Comparison of ENCODE assay signal across 20 cellular contexts in the genomic region with DNA sequence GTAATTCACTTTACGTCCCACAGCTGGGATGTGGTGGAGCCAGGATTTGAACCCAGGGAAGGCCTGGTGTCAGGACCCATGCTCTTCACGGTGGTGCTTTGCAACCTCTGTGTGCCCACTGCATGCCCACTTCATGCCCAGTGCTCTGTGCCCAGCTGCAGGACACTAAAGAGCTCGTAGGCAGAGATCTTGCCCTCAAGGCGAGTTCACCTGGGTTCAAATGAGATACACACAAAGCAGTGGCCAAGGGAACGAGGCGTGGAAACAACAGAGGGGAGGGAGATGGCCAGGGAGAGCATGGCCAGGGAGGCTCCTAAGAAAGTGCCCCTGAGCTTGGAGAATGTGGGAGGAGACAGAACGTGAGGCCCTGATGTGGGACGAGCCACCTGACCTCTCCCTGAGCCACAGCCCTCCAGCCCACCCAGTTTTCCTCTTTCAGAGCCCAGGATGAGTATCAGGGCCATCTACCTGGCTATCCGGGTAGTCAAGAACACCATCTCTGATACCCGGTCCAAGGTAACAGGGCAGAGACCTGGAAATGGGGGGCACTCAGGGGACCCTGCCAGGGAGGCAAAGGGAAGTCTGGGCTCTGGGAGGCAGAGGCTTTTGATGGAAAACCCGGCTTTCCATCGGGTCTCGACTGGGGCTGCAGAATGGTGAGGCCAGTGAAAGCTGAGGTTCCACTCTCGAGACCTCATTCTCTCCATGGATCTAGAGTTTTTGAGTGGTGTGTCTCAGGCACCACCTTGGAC. TPM values are rescaled to one million over a fixed set of nuclear protein-coding genes. Genes with fewer than 3 reads are reported as not detected.
DNase-seq lines count a peak whose midpoint lies in the region; ATAC-seq and TF ChIP-seq lines count a peak whose summit lies in the region.
"Had no signal": no experiment of that assay in that cellular context is flagged by ENCODE, and none has a peak within 500 bp of the region (broad histone marks: within the 10 kb centered on the region; RNA-seq: fewer than 3 reads in every experiment).

No MANE protein-coding gene starts in this region.

- ATAC-seq in natural killer cell treated with Interleukin-12 subunit alpha and Interleukin-12 subunit beta and Interleukin-15 and Interleukin-18, amount 100 ng/mL, for 72 hours, result no peak
- ATAC-seq in HG03196 (IDR thresholded peaks at IDR 0.05; ENCODE audit: unreplicated experiment) (no peak), HG03521 (IDR thresholded peaks at IDR 0.05; ENCODE audit: unreplicated experiment) (no peak)
- ATAC-seq: K562 had no signal

- no peak overlapping the region for H3K27ac ChIP-seq in testis

- no peaks in the 10 kb centered on the region for H3K4me1 ChIP-seq in testis
- H3K4me1 ChIP-seq: HAP-1 had no signal

- no peak for TF ChIP-seq CTCF in testis (IDR thresholded peaks at IDR 0.05)

- H3K9me3 ChIP-seq in testis, result no peaks in the 10 kb centered on the region
- H3K9me3 ChIP-seq: HAP-1 had no signal

- H3K36me3 Mint-ChIP-seq in activated CD4-positive, alpha-beta memory T cell treated with anti-CD3 and anti-CD28 coated beads for 36 hours, result no peaks in the 10 kb centered on the region
- no peaks in the 10 kb centered on the region for H3K36me3 Mint-ChIP-seq in natural killer cell treated with Interleukin-12 subunit alpha and Interleukin-12 subunit beta and Interleukin-15 and Interleukin-18, amount 100 ng/mL, for 72 hours

- CTCF ChIA-PET in activated CD4-positive, alpha-beta memory T cell treated with anti-CD3 and anti-CD28 coated beads for 36 hours (lab: Charles Lee), result no interaction called here

- intact Hi-C loops in activated CD4-positive, alpha-beta memory T cell treated with anti-CD3 and anti-CD28 coated beads for 36 hours (cut with micrococcal nuclease), result no loop called here
- intact Hi-C loops in testis (cut with DNase I; ENCODE audit: low total_unique reads), result no loop called here

- no peaks in the 10 kb centered on the region for H3K27me3 ChIP-seq in testis

- DNase-seq in activated CD4-positive, alpha-beta memory T cell treated with anti-CD3 and anti-CD28 coated beads for 36 hours, result peak; percentile 1
- DNase-seq in ecto neural progenitor cell (ENCODE audit: low spot score) (peak; percentile 22), testis (peak; percentile 7), NCI-H446 treated with DMSO at 0.1 percent for 48 hours (lab: John Stamatoyannopoulos, UW) (no peak)
- peak; percentile 45 for DNase-seq in natural killer cell treated with Interleukin-12 subunit alpha and Interleukin-12 subunit beta and Interleukin-15 and Interleukin-18, amount 100 ng/mL, for 72 hours (ENCODE audit: low spot score)
- DNase-seq: Calu3, DMS53, MV-4-11, NCI-H1417 treated with DMSO at 0.1 percent for 48 hours, NCI-H2029, NCI-H446, NCI-H748 treated with DMSO at 0.1 percent for 48 hours, OCI-M1, SHP77 treated with DMSO at 0.1 percent for 48 hours had no signal

- H3K4me1 Mint-ChIP-seq in activated CD4-positive, alpha-beta memory T cell treated with anti-CD3 and anti-CD28 coated beads for 36 hours (ENCODE audit: low read depth), result no peaks in the 10 kb centered on the region
- peaks cover 0 to 3% of the 10 kb centered on the region in 2 donors for H3K4me1 Mint-ChIP-seq in natural killer cell treated with Interleukin-12 subunit alpha and Interleukin-12 subunit beta and Interleukin-15 and Interleukin-18, amount 100 ng/mL, for 72 hours (ENCODE audit: low read depth in 2 of 2)

- no peaks in the 10 kb centered on the region for H3K27me3 Mint-ChIP-seq in activated CD4-positive, alpha-beta memory T cell treated with anti-CD3 and anti-CD28 coated beads for 36 hours
- peaks cover 10 to 17% of the 10 kb centered on the region in 2 donors for H3K27me3 Mint-ChIP-seq in natural killer cell treated with Interleukin-12 subunit alpha and Interleukin-12 subunit beta and Interleukin-15 and Interleukin-18, amount 100 ng/mL, for 72 hours

- H3K9me3 Mint-ChIP-seq in activated CD4-positive, alpha-beta memory T cell treated with anti-CD3 and anti-CD28 coated beads for 36 hours, result no peaks in the 10 kb centered on the region
- H3K9me3 Mint-ChIP-seq in natural killer cell treated with Interleukin-12 subunit alpha and Interleukin-12 subunit beta and Interleukin-15 and Interleukin-18, amount 100 ng/mL, for 72 hours, result no peaks in the 10 kb centered on the region

- no peak overlapping the region for H3K27ac Mint-ChIP-seq in activated CD4-positive, alpha-beta memory T cell treated with anti-CD3 and anti-CD28 coated beads for 36 hours
- no peak overlapping the region for H3K27ac Mint-ChIP-seq in natural killer cell treated with Interleukin-12 subunit alpha and Interleukin-12 subunit beta and Interleukin-15 and Interleukin-18, amount 100 ng/mL, for 72 hours
- H3K27ac Mint-ChIP-seq: CD4-positive, alpha-beta T cell had no signal

- POLR2A ChIA-PET in activated CD4-positive, alpha-beta memory T cell treated with anti-CD3 and anti-CD28 coated beads for 36 hours (lab: Charles Lee), result no interaction called here

- H3K4me3 Mint-ChIP-seq in activated CD4-positive, alpha-beta memory T cell treated with anti-CD3 and anti-CD28 coated beads for 36 hours, result no peak overlapping the region
- H3K4me3 Mint-ChIP-seq in natural killer cell treated with Interleukin-12 subunit alpha and Interleukin-12 subunit beta and Interleukin-15 and Interleukin-18, amount 100 ng/mL, for 72 hours, result no peak overlapping the region
- H3K4me3 Mint-ChIP-seq: CD4-positive, alpha-beta T cell had no signal

- 88 to 90% methylated on average over 14 of the region's 14 CpGs for WGBS in testis, 2 donors

- no peak for TF ChIP-seq POLR2A in testis (IDR thresholded peaks at IDR 0.05)

- H3K4me3 ChIP-seq in testis, result no peak overlapping the region
- H3K4me3 ChIP-seq: HAP-1, K562 had no signal

- no peaks in the 10 kb centered on the region for H3K36me3 ChIP-seq in testis (ENCODE audit: low read depth, missing control alignments)
- H3K36me3 ChIP-seq: HAP-1 had no signal

RNA-seq across cellular contexts. Expression of a gene that starts 20.4 kb away (rescaled TPM):
- total RNA-seq in activated CD4-positive, alpha-beta memory T cell treated with anti-CD3 and anti-CD28 coated beads for 36 hours, result not detected
- total RNA-seq in natural killer cell treated with Interleukin-12 subunit alpha and Interleukin-12 subunit beta and Interleukin-15 and Interleukin-18, amount 100 ng/mL, for 72 hours, result not detected
- total RNA-seq in testis, result 10 to 100 TPM in 1 of 2 donors, 1 to 10 TPM in 1; 5.3 to 10.7 TPM
- 5.1 TPM for polyA plus RNA-seq in testis (ENCODE audit: insufficient read depth, low read depth, low replicate concordance)
- total RNA-seq: CD4-positive, alpha-beta T cell; K562; RPMI7951 had no signal

RNA-seq across cellular contexts. Expression of a gene that starts 38.4 kb away (rescaled TPM):
- total RNA-seq in activated CD4-positive, alpha-beta memory T cell treated with anti-CD3 and anti-CD28 coated beads for 36 hours, result not detected
- total RNA-seq in natural killer cell treated with Interleukin-12 subunit alpha and Interleukin-12 subunit beta and Interleukin-15 and Interleukin-18, amount 100 ng/mL, for 72 hours, result not detected
- total RNA-seq in testis, result under 1 TPM; 0.24 to 0.31 TPM
- 0.34 TPM for polyA plus RNA-seq in testis (ENCODE audit: insufficient read depth, low read depth, low replicate concordance)
- total RNA-seq: CD4-positive, alpha-beta T cell; K562; RPMI7951 had no signal
- polyA plus RNA-seq: K562 had no signal

RNA-seq across cellular contexts. Expression of a gene that starts 55.8 kb away (rescaled TPM):
- 100 to 1,000 TPM in 1 of 2 experiments, 10 to 100 TPM in 1; 98.4 to 102 TPM for total RNA-seq in activated CD4-positive, alpha-beta memory T cell treated with anti-CD3 and anti-CD28 coated beads for 36 hours
- 10 to 100 TPM; 35.6 to 76.6 TPM for total RNA-seq in natural killer cell treated with Interleukin-12 subunit alpha and Interleukin-12 subunit beta and Interleukin-15 and Interleukin-18, amount 100 ng/mL, for 72 hours
- 10 to 100 TPM; 10.2 to 13.9 TPM for total RNA-seq in testis
- 30.2 TPM for polyA plus RNA-seq in testis (ENCODE audit: insufficient read depth, low read depth, low replicate concordance)

Comparison
In these comparisons a context has a peak if more than half of its experiments do, and no peak if none do; other contexts are left out.
1. RNA of a gene that starts 20.4 kb away (total RNA-seq): 5.3 to 10.7 TPM in testis; not detected in activated CD4-positive, alpha-beta memory T cell treated with anti-CD3 and anti-CD28 coated beads for 36 hours and not detected in natural killer cell treated with Interleukin-12 subunit alpha and Interleukin-12 subunit beta and Interleukin-15 and Interleukin-18, amount 100 ng/mL, for 72 hours; every median in the first group is over 4 times any median in the second.